ENCODE assay signal across 17 cellular contexts in the genomic region with DNA sequence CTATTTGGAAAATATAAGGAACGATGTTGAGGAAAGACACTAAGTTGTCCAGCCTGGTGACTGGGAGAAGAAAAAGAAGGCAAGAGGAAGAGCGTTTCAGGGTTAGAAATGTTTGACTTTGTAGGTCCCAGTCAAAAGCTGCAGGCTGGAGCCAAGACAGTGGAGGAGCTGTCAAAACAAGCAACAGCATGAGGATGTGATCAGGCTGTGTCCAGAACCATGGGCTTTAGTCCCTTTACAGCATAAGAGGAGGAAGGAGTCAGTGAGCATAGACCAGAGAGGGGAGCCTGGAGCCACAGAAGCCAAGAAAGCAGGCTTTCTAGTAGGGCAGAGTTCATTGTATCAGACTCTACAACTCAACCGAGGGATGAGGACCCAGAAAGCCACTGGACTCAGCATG.
"Had no signal": no experiment of that assay in that cellular context is flagged by ENCODE, and none has a peak within 500 bp of the region (broad histone marks: within the 10 kb centered on the region; RNA-seq: fewer than 3 reads in every experiment).

No MANE protein-coding gene starts in this region.

- H3K27ac ChIP-seq: dorsolateral prefrontal cortex, neutrophil, tibial nerve had no signal

- H3K36me3 ChIP-seq: heart left ventricle, neutrophil, tibial nerve had no signal

- H3K27me3 ChIP-seq: heart left ventricle, tibial nerve had no signal

- DNase-seq: cortex of kidney; dorsolateral prefrontal cortex; effector CD8-positive, alpha-beta T cell; foreskin melanocyte; heart left ventricle; hypothalamus; kidney glomerular epithelial cell; mesendoderm; naive B cell; nephron progenitor cell; posterior cingulate gyrus; small intestine; stimulated activated CD4-positive, alpha-beta T cell treated with anti-CD3 and anti-CD28 coated beads, Interleukin-12 subunit alpha, Interleukin-12 subunit beta, amount 100 ng/mL, for 4 hours; stimulated activated naive CD4-positive, alpha-beta T cell treated with Interleukin-2 at 50 U/mL for 16 hours had no signal

- H3K4me3 ChIP-seq: dorsolateral prefrontal cortex, heart left ventricle, tibial nerve had no signal

- H3K9me3 ChIP-seq: neutrophil, tibial nerve had no signal

- ATAC-seq: left lobe of liver had no signal
